In genomic region chr13:19860884-19861655, GRCh38 we compare ENCODE assay signal across 8 cellular contexts. TPM values are rescaled to one million over a fixed set of nuclear protein-coding genes. Genes with fewer than 3 reads are reported as not detected.
DNase-seq lines count a peak whose midpoint lies in the region; ATAC-seq, FAIRE-seq and TF ChIP-seq lines count a peak whose summit lies in the region.

No MANE protein-coding gene starts in this region.

- H3K9me3 Mint-ChIP-seq in IgD-negative memory B cell: no peaks in the 10 kb centered on the region
- H3K9me3 Mint-ChIP-seq in memory B cell: no peaks in the 10 kb centered on the region

- no peaks in the 10 kb centered on the region for H3K27me3 Mint-ChIP-seq in IgD-negative memory B cell
- no peaks in the 10 kb centered on the region for H3K27me3 Mint-ChIP-seq in memory B cell

- peaks cover 24 to 25% (median 25%) of the 10 kb centered on the region in 3 donors for H3K4me1 Mint-ChIP-seq in IgD-negative memory B cell
- peaks cover 23% of the 10 kb centered on the region for H3K4me1 Mint-ChIP-seq in memory B cell

- H3K4me3 ChIP-seq in AG10803 (ENCODE audit: low read length) (peak overlapping the region; percentile 23), adrenal gland (peak overlapping the region in 1 of 4 donors; percentile 76), small intestine (ENCODE audit: low read depth in 1 of 2, low read length in 2 of 2) (no peak overlapping the region)

- H3K4me3 Mint-ChIP-seq in IgD-negative memory B cell (peak overlapping the region; percentile 86 to 96 (median 92)), memory B cell (peak overlapping the region; percentile 97)

- TF ChIP-seq POLR2A in adrenal gland (IDR thresholded peaks at IDR 0.05): peak in 1 of 2 donors; percentile 30

- peak overlapping the region in 3 of 5 donors; percentile 52 to 99 (median 78) for H3K27ac ChIP-seq in adrenal gland
- peak overlapping the region in 1 of 2 donors; percentile 65 for H3K27ac ChIP-seq in small intestine (ENCODE audit: low read depth in 1 of 2, low read length in 1 of 2)

- 68 to 85% (median 81%) methylated on average over 4 of the region's 4 CpGs for WGBS in adrenal gland, 4 donors
- 72 to 82% (median 82%) methylated on average over 4 of the region's 4 CpGs for WGBS in small intestine, 3 donors

- ATAC-seq in memory B cell (ENCODE audit: low read depth) (no peak), GM18498 (IDR thresholded peaks at IDR 0.05; ENCODE audit: unreplicated experiment) (no peak)

- H3K27me3 ChIP-seq in adrenal gland: no peaks in the 10 kb centered on the region
- H3K27me3 ChIP-seq in small intestine (ENCODE audit: control insufficient read depth in 2 of 2, insufficient read depth in 2 of 2, low read length in 2 of 2): no peaks in the 10 kb centered on the region

- FAIRE-seq in small intestine (lab: Jason Lieb, UNC): no peak

- H3K36me3 Mint-ChIP-seq in IgD-negative memory B cell (peaks cover 4% of the 10 kb centered on the region), memory B cell (peaks cover 11% of the 10 kb centered on the region)

- H3K27ac Mint-ChIP-seq in IgD-negative memory B cell: peak overlapping the region in 2 of 3 donors; percentile 82 to 88
- peak overlapping the region; percentile 92 for H3K27ac Mint-ChIP-seq in memory B cell

- H3K4me1 ChIP-seq in adrenal gland (replicated peaks in 1 of 2): peaks cover 19 to 20% of the 10 kb centered on the region in 2 donors
- H3K4me1 ChIP-seq in small intestine (ENCODE audit: control insufficient read depth in 2 of 2, insufficient read depth in 1 of 2, low read depth in 1 of 2, low read length in 1 of 2): peaks cover 2% of the 10 kb centered on the region in 2 donors

- H3K36me3 ChIP-seq in adrenal gland (replicated peaks in 1 of 2) (no peaks in the 10 kb centered on the region), small intestine (ENCODE audit: control insufficient read depth in 2 of 2, insufficient read depth in 2 of 2, low read length in 2 of 2) (no peaks in the 10 kb centered on the region)

- H3K9me3 ChIP-seq in adrenal gland (replicated peaks in 1 of 3): no peaks in the 10 kb centered on the region
- H3K9me3 ChIP-seq in small intestine (ENCODE audit: control insufficient read depth, low read depth): no peaks in the 10 kb centered on the region

- TF ChIP-seq CTCF in AG10803 (conservative IDR thresholded peaks at IDR 0.05; ENCODE audit: low read length) (no peak), adrenal gland (IDR thresholded peaks at IDR 0.05) (no peak)

- peak; percentile 66 for DNase-seq in AG10803 (ENCODE audit: low read depth)
- peak in 5 of 7 donors; percentile 35 to 59 (median 55) for DNase-seq in adrenal gland
- no peak for DNase-seq in memory B cell (ENCODE audit: low spot score in 2 of 2)
- no peak for DNase-seq in small intestine
- no peak for DNase-seq in posterior vena cava (ENCODE audit: low spot score)
- no peak for DNase-seq in D341Med (ENCODE audit: low spot score)

- intact Hi-C loops in adrenal gland (cut with DNase I) (loop anchor here in 1 of 2 donors (5.0 kb wide), 1 partner anchor 79 kb away; the partner anchor contains the start of gene PSPC1), posterior vena cava (cut with DNase I) (no loop called here)

RNA-seq across cellular contexts. Expression of gene ZMYM5, which starts 2.4 kb away (rescaled TPM):
- polyA plus RNA-seq in IgD-negative memory B cell (31.7 TPM), adrenal gland (10 to 100 TPM; 11.7 to 16.9 (median 13.6) TPM), small intestine (1 to 10 TPM; 4.5 to 8.4 (median 6.3) TPM)
- total RNA-seq in adrenal gland (10 to 100 TPM in 6 of 8 donors, 1 to 10 TPM in 2; 6.9 to 15.2 (median 12.3) TPM), posterior vena cava (10 to 100 TPM in 1 of 2 donors, 1 to 10 TPM in 1; 9.2 to 12.0 TPM)

Comparison
In these comparisons a context has a peak if more than half of its experiments do, and no peak if none do; other contexts are left out.
1. DNase-seq: peak in AG10803 (single experiment) and adrenal gland (5 of 7); none in memory B cell (0 of 2), small intestine (single experiment), posterior vena cava (single experiment) and D341Med (single experiment).